In the genomic region with DNA sequence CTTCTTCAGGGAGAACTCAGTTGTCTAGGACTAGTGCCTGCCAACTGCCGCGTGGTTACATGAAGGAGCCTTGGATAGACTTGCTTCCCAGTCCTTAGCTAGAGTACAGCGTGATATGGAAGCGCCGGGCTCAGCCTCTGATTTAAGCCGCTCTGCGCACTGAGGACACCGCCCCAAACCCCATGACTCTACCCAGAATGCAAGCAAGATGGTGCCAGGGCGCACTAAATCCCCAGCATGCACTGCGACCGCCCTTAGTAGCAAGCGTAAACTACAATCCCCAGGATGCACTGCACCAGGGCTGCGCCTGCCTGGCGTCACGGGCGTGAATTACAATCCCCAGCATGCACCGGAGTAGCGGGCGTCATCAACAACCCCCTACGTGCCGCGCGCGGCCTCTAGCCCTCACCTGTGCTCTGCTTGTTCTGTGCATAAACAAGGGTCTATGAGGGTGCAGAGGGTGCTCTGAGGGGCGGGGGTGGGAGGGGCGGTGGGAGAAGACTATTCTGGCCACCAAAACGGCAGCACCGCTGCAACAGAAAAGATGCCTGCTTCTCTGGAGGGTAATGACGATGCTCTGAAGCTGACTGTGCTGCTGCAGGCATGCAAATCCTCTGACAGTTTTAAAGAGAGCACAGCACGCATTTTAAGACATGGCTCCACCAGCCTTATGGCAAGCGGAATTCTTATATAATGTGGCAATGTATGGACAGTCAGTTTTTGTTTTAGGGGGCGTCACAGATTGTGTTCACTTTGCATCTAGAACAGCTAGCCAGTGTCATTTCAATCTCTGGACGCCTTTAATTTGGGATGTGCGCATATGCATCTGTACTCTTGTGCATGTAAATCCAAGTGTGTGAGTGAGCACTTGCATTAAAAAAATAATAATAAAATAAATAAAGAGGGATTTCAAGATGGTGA, we compare ENCODE assay signal across 8 cellular contexts.
DNase-seq lines count a peak whose midpoint lies in the region; FAIRE-seq and TF ChIP-seq lines count a peak whose summit lies in the region.

No MANE protein-coding gene starts in this region.

- H3K4me3 Mint-ChIP-seq in T-helper 2 cell treated with Interferon-gamma antibody and Interleukin-4, amounts not matched to agents 5 μg/mL and 100 μg/mL, for 36 hours, result peak overlapping the region; percentile 81

- no peaks in the 10 kb centered on the region for H3K27me3 ChIP-seq in GM23248 (replicated peaks; ENCODE audit: insufficient read depth)
- H3K27me3 ChIP-seq in MG63, result no peaks in the 10 kb centered on the region
- H3K27me3 ChIP-seq in ascending aorta, result no peaks in the 10 kb centered on the region
- H3K27me3 ChIP-seq in hepatocyte, result no peaks in the 10 kb centered on the region
- H3K27me3 ChIP-seq in rectal smooth muscle tissue (ENCODE audit: control insufficient read depth, insufficient read depth, low read length), result no peaks in the 10 kb centered on the region

- WGBS in GM23248 (ENCODE audit: low coverage in 1 of 2, low lambda C conversion rate in 2 of 2, missing lambda C conversion rate in 2 of 2), 2 experiments, result 8 to 10% methylated on average over 32 to 34 of the region's 34 CpGs
- 16% methylated on average over 29 of the region's 34 CpGs for WGBS in hepatocyte (ENCODE audit: low lambda C conversion rate, missing lambda C conversion rate)

- H4K20me1 ChIP-seq in GM23248 (ENCODE audit: insufficient read depth), result no peaks in the 10 kb centered on the region
- no peaks in the 10 kb centered on the region for H4K20me1 ChIP-seq in hepatocyte (ENCODE audit: insufficient read depth, poor library complexity, severe bottlenecking)

- H2AFZ ChIP-seq in GM23248 (peak overlapping the region; percentile 90), hepatocyte (peak overlapping the region; percentile 91)

- H3K9me2 ChIP-seq in GM23248 (ENCODE audit: insufficient read depth), result peaks cover 4% of the 10 kb centered on the region; the same call in 1 of the 2 replicates
- no peaks in the 10 kb centered on the region for H3K9me2 ChIP-seq in hepatocyte (replicated peaks; ENCODE audit: insufficient read depth)

- peak overlapping the region; percentile 39 for H3K27ac ChIP-seq in GM23248
- no peak overlapping the region for H3K27ac ChIP-seq in ascending aorta
- H3K27ac ChIP-seq in hepatocyte, result peak overlapping the region; percentile 86
- H3K27ac ChIP-seq in rectal smooth muscle tissue (ENCODE audit: low read depth, low read length), result peak overlapping the region; percentile 85

- peaks cover 9% of the 10 kb centered on the region for H3K9me3 Mint-ChIP-seq in T-helper 2 cell treated with Interferon-gamma antibody and Interleukin-4, amounts not matched to agents 5 μg/mL and 100 μg/mL, for 36 hours

- peaks cover 3% of the 10 kb centered on the region for H3K4me1 Mint-ChIP-seq in T-helper 2 cell treated with Interferon-gamma antibody and Interleukin-4, amounts not matched to agents 5 μg/mL and 100 μg/mL, for 36 hours (ENCODE audit: low read depth)

- H3K4me2 ChIP-seq in GM23248 (ENCODE audit: unreplicated experiment) (peak overlapping the region; percentile 78), hepatocyte (peak overlapping the region; percentile 74)

- no peak for TF ChIP-seq CTCF in ascending aorta (IDR thresholded peaks at IDR 0.05)
- no peak for TF ChIP-seq CTCF in hepatocyte (IDR thresholded peaks at IDR 0.05; ENCODE audit: poor library complexity)

- peaks cover 13% of the 10 kb centered on the region for H3K27me3 Mint-ChIP-seq in T-helper 2 cell treated with Interferon-gamma antibody and Interleukin-4, amounts not matched to agents 5 μg/mL and 100 μg/mL, for 36 hours (ENCODE audit: low read depth)

- DNase-seq in Daoy (ENCODE audit: low read depth) (peak; percentile 98), GM23248 (peak; percentile 96), MG63 (peak; percentile 94), ascending aorta (ENCODE audit: low spot score in 2 of 2) (peak; percentile 33 to 87), hepatocyte (ENCODE audit: low spot score) (peak; percentile 96), urothelium cell line (ENCODE audit: low spot score) (peak; percentile 85)
- DNase-seq in T-helper 2 cell treated with Interferon-gamma antibody and Interleukin-4, amounts not matched to agents 5 μg/mL and 100 μg/mL, for 36 hours (ENCODE audit: low spot score), result peak; percentile 89

- H3K36me3 ChIP-seq in GM23248 (ENCODE audit: low read depth), result no peaks in the 10 kb centered on the region
- no peaks in the 10 kb centered on the region for H3K36me3 ChIP-seq in MG63
- no peaks in the 10 kb centered on the region for H3K36me3 ChIP-seq in ascending aorta
- H3K36me3 ChIP-seq in hepatocyte (replicated peaks; ENCODE audit: insufficient read depth, low read depth), result no peaks in the 10 kb centered on the region
- H3K36me3 ChIP-seq in rectal smooth muscle tissue (ENCODE audit: control insufficient read depth, insufficient read depth, low read length), result no peaks in the 10 kb centered on the region

- H3K36me3 Mint-ChIP-seq in T-helper 2 cell treated with Interferon-gamma antibody and Interleukin-4, amounts not matched to agents 5 μg/mL and 100 μg/mL, for 36 hours (ENCODE audit: low read depth), result peaks cover 3% of the 10 kb centered on the region

- peak; percentile 91 for FAIRE-seq in urothelium cell line (lab: Jason Lieb, UNC)

- H3K4me1 ChIP-seq in GM23248 (ENCODE audit: insufficient read depth) (no peaks in the 10 kb centered on the region), ascending aorta (no peaks in the 10 kb centered on the region), hepatocyte (ENCODE audit: insufficient read depth) (no peaks in the 10 kb centered on the region), rectal smooth muscle tissue (ENCODE audit: control insufficient read depth, insufficient read depth, low read length) (no peaks in the 10 kb centered on the region)

- peak overlapping the region; percentile 69 for H3K9ac ChIP-seq in GM23248
- peak overlapping the region; percentile 49 for H3K9ac ChIP-seq in rectal smooth muscle tissue (ENCODE audit: low read length)

- H3K9me3 ChIP-seq in GM23248 (ENCODE audit: low read depth) (no peaks in the 10 kb centered on the region), MG63 (no peaks in the 10 kb centered on the region), ascending aorta (no peaks in the 10 kb centered on the region), hepatocyte (ENCODE audit: low read depth) (no peaks in the 10 kb centered on the region)

- H3K79me2 ChIP-seq in GM23248 (ENCODE audit: insufficient read depth), result no peaks in the 10 kb centered on the region
- no peaks in the 10 kb centered on the region for H3K79me2 ChIP-seq in hepatocyte

- in situ Hi-C loops in GM23248 (cut with MboI), result no loop called here

- H3F3A ChIP-seq in GM23248 (ENCODE audit: insufficient read depth), result no peaks in the 10 kb centered on the region

- peak overlapping the region; percentile 78 for H3K27ac Mint-ChIP-seq in T-helper 2 cell treated with Interferon-gamma antibody and Interleukin-4, amounts not matched to agents 5 μg/mL and 100 μg/mL, for 36 hours

- H3K4me3 ChIP-seq in GM23248, result peak overlapping the region; percentile 73
- H3K4me3 ChIP-seq in MG63, result peak overlapping the region; percentile 53
- peak overlapping the region; percentile 47 to 54 for H3K4me3 ChIP-seq in ascending aorta
- peak overlapping the region; percentile 25 for H3K4me3 ChIP-seq in hepatocyte
- H3K4me3 ChIP-seq in rectal smooth muscle tissue (ENCODE audit: low read length), result peak overlapping the region; percentile 68

- intact Hi-C loops in ascending aorta (cut with DNase I), result no loop called here

Comparison
In these comparisons a context has a peak if more than half of its experiments do, and no peak if none do; other contexts are left out.
1. H3K27ac ChIP-seq: peak in GM23248 (single experiment), hepatocyte (single experiment) and rectal smooth muscle tissue (single experiment); none in ascending aorta (0 of 2).
2. Peak in every context shown above with its lines, with median percentiles within 50 percentile points of each other: DNase-seq and H3K4me3 ChIP-seq.